In the genomic region with DNA sequence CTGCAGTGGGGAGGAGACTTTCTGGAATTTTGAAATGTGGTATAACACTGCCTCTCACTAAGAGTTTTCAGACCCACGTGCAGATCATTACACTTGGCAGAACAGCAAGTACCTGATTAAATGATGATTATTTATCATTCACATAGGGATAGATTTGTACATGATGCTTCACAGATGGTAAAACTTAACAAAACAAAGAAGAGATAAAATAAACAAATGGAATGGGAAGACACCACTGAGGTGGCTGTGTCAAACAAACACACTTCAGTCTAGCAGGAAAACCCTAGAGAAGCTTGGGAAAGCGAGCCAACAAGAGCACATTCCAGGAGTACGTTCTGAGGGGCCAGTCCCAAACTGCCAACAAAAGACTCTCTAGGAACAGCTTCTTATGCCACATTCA, we compare ENCODE assay signal across 8 cellular contexts. TPM values are rescaled to one million over a fixed set of nuclear protein-coding genes. Genes with fewer than 3 reads are reported as not detected.
DNase-seq lines count a peak whose midpoint lies in the region; ATAC-seq and TF ChIP-seq lines count a peak whose summit lies in the region.

No MANE protein-coding gene starts in this region.

- no peaks in the 10 kb centered on the region for H3K9me3 Mint-ChIP-seq in GM23338
- no peaks in the 10 kb centered on the region for H3K9me3 Mint-ChIP-seq in activated naive CD8-positive, alpha-beta T cell treated with anti-CD3 and anti-CD28 coated beads, Interleukin-2, amount 50 U/mL, for 24 hours
- no peaks in the 10 kb centered on the region for H3K9me3 Mint-ChIP-seq in memory B cell

- H4K20me1 ChIP-seq in GM23338 (replicated peaks; ENCODE audit: insufficient read depth), result peaks cover 32% of the 10 kb centered on the region

- peaks cover 17% of the 10 kb centered on the region for H3K4me1 Mint-ChIP-seq in GM23338
- peaks cover 66% of the 10 kb centered on the region for H3K4me1 Mint-ChIP-seq in activated naive CD8-positive, alpha-beta T cell treated with anti-CD3 and anti-CD28 coated beads, Interleukin-2, amount 50 U/mL, for 24 hours
- H3K4me1 Mint-ChIP-seq in memory B cell, result peaks cover 24% of the 10 kb centered on the region

- POLR2A ChIA-PET in AG04450 (lab: Yijun Ruan, JAX), result no interaction called here

- peaks cover 64% of the 10 kb centered on the region for H3K79me2 ChIP-seq in GM23338 (replicated peaks; ENCODE audit: insufficient read depth)

- H3K27me3 ChIP-seq in AG04450 (ENCODE audit: control insufficient read depth, insufficient read depth, low read length) (no peaks in the 10 kb centered on the region), GM23338 (ENCODE audit: insufficient read depth) (no peaks in the 10 kb centered on the region)

- no peaks in the 10 kb centered on the region; the same call in 1 of the 2 replicates for H3K36me3 ChIP-seq in GM23338 (ENCODE audit: insufficient read depth)

- H3K4me3 ChIP-seq in AG04450 (ENCODE audit: low read depth, low read length) (peak overlapping the region; percentile 82), GM23338 (no peak overlapping the region)

- H3K36me3 Mint-ChIP-seq in GM23338 (ENCODE audit: low read depth) (peaks cover 10% of the 10 kb centered on the region; the same call in 2 of the 3 replicates), memory B cell (peaks cover 8% of the 10 kb centered on the region)
- H3K36me3 Mint-ChIP-seq in activated naive CD8-positive, alpha-beta T cell treated with anti-CD3 and anti-CD28 coated beads, Interleukin-2, amount 50 U/mL, for 24 hours (ENCODE audit: low read depth), result peaks cover 34% of the 10 kb centered on the region

- no peaks in the 10 kb centered on the region for H3K9me2 ChIP-seq in GM23338 (ENCODE audit: insufficient read depth)

- CTCF ChIA-PET in AG04450 (lab: Charles Lee), result interaction anchor here (0.6 to 1.3 kb wide), 3 partner anchors 8 to 158 kb away, joined by 3 to 4 read pairs (median 3); no protein-coding TSS in a partner anchor

- no peak overlapping the region for H2AFZ ChIP-seq in GM23338

- DNase-seq in AG04450 (ENCODE audit: low read depth, low spot score) (no peak), GM23338 (ENCODE audit: low spot score) (no peak), memory B cell (ENCODE audit: low spot score in 2 of 2) (no peak), globus pallidus (ENCODE audit: low spot score) (no peak), NCI-H1417 (lab: John Stamatoyannopoulos, UW) (no peak), LoVo (ENCODE audit: low spot score) (no peak)
- DNase-seq in activated naive CD8-positive, alpha-beta T cell treated with anti-CD3 and anti-CD28 coated beads, Interleukin-2, amount 50 U/mL, for 24 hours, result no peak

- no peaks in the 10 kb centered on the region for H3F3A ChIP-seq in GM23338 (replicated peaks; ENCODE audit: low read depth)

- TF ChIP-seq CTCF in AG04450 (IDR thresholded peaks at IDR 0.05; ENCODE audit: low read depth, low read length) (no peak), GM23338 (conservative IDR thresholded peaks at IDR 0.05; ENCODE audit: low read depth in 2 of 2) (no peak)

- peak overlapping the region; percentile 98 for H3K4me3 Mint-ChIP-seq in GM23338
- peak overlapping the region; percentile 99 for H3K4me3 Mint-ChIP-seq in activated naive CD8-positive, alpha-beta T cell treated with anti-CD3 and anti-CD28 coated beads, Interleukin-2, amount 50 U/mL, for 24 hours
- H3K4me3 Mint-ChIP-seq in memory B cell, result peak overlapping the region; percentile 97

- H3K4me2 ChIP-seq in GM23338, result peak overlapping the region; percentile 92; the same call in 1 of the 2 replicates

- H3K27me3 Mint-ChIP-seq in GM23338 (ENCODE audit: insufficient read depth, low read depth, poor library complexity) (peaks cover 9% of the 10 kb centered on the region), memory B cell (peaks cover 2% of the 10 kb centered on the region)
- peaks cover 5% of the 10 kb centered on the region for H3K27me3 Mint-ChIP-seq in activated naive CD8-positive, alpha-beta T cell treated with anti-CD3 and anti-CD28 coated beads, Interleukin-2, amount 50 U/mL, for 24 hours

- H3K4me1 ChIP-seq in GM23338 (ENCODE audit: insufficient read depth), result peaks cover 13% of the 10 kb centered on the region

- H3K27ac ChIP-seq in AG04450 (ENCODE audit: low read depth, low read length) (no peak overlapping the region), GM23338 (ENCODE audit: low read depth) (no peak overlapping the region)

- H3K27ac Mint-ChIP-seq in GM23338, result no peak overlapping the region
- H3K27ac Mint-ChIP-seq in activated naive CD8-positive, alpha-beta T cell treated with anti-CD3 and anti-CD28 coated beads, Interleukin-2, amount 50 U/mL, for 24 hours, result peak overlapping the region; percentile 67
- H3K27ac Mint-ChIP-seq in memory B cell, result no peak overlapping the region

- H3K9me3 ChIP-seq in AG04450 (ENCODE audit: control insufficient read depth, insufficient read depth, low read length), result no peaks in the 10 kb centered on the region

- ATAC-seq in GM23338 (no peak), memory B cell (ENCODE audit: low read depth) (no peak), GM21360 (IDR thresholded peaks at IDR 0.05; ENCODE audit: unreplicated experiment) (no peak)
- ATAC-seq in activated naive CD8-positive, alpha-beta T cell treated with anti-CD3 and anti-CD28 coated beads, Interleukin-2, amount 50 U/mL, for 24 hours, result no peak

TF ChIP-seq in GM23338, 12 proteins besides CTCF, POLR2A, EP300 and RAD21 (continues in another document):
- TF ChIP-seq REST (IDR thresholded peaks at IDR 0.05; ENCODE audit: unreplicated experiment) (no peak), EZH2 (IDR thresholded peaks at IDR 0.05; ENCODE audit: low read depth, unreplicated experiment) (no peak)

RNA-seq across cellular contexts. Expression of gene MED27, which starts 1.8 kb away (rescaled TPM):
- polyA plus RNA-seq in AG04450 (2011; rRNA removed), result 36.6 and 42.9 TPM in 2 replicates
- 32.1 and 37.7 TPM in 2 replicates for polyA minus RNA-seq in AG04450 (2011; rRNA and poly(A)+ RNA removed)
- 18.4 and 35.0 TPM in 2 replicates for total RNA-seq in GM23338 (2014; rRNA removed; shearing (Covaris generic))
- polyA plus RNA-seq in GM23338 (2016; fragmentation: Nextera tagmentation; extraction: Ambion mirVana), result 26.0 and 30.6 TPM in 2 replicates
